In genomic region chr3:47847256-47847655, GRCh38 we compare ENCODE assay signal across 17 cellular contexts. TPM values are rescaled to one million over a fixed set of nuclear protein-coding genes. Genes with fewer than 3 reads are reported as not detected.
A peak's percentile ranks its signal among the peaks of the same experiment; 100 is the strongest.
DNase-seq lines count a peak whose midpoint lies in the region; ATAC-seq, FAIRE-seq and TF ChIP-seq lines count a peak whose summit lies in the region.
"Had no signal": no experiment of that assay in that cellular context is flagged by ENCODE, and none has a peak within 500 bp of the region (broad histone marks: within the 10 kb centered on the region; RNA-seq: fewer than 3 reads in every experiment).

No MANE protein-coding gene starts in this region.

- POLR2A ChIA-PET in HepG2 (lab: Yijun Ruan, JAX) = no interaction called here
- POLR2A ChIA-PET in PC-3 (lab: Charles Lee; ENCODE audit: unreplicated experiment) = no interaction called here

- H3K4me1 ChIP-seq in HepG2 (ENCODE audit: insufficient read depth, low read length) (no peaks in the 10 kb centered on the region), right lobe of liver (no peaks in the 10 kb centered on the region), PC-3 (ENCODE audit: insufficient read depth, low read length) (no peaks in the 10 kb centered on the region), upper lobe of right lung (no peaks in the 10 kb centered on the region)
- H3K4me1 ChIP-seq: A549 had no signal

- H3K27me3 ChIP-seq in HepG2 (ENCODE audit: control insufficient read depth in 1 of 2, insufficient read depth in 2 of 2, low read length in 2 of 2) = no peaks in the 10 kb centered on the region
- no peaks in the 10 kb centered on the region for H3K27me3 ChIP-seq in right lobe of liver
- no peaks in the 10 kb centered on the region for H3K27me3 ChIP-seq in PC-3 (ENCODE audit: low read length)
- no peaks in the 10 kb centered on the region for H3K27me3 ChIP-seq in upper lobe of right lung

- ATAC-seq in HepG2 (no peak), right lobe of liver (no peak), PC-3 (no peak), esophagus mucosa (peak; percentile 2), upper lobe of right lung (no peak)
- ATAC-seq: A549 had no signal

- H2AFZ ChIP-seq in HepG2 (ENCODE audit: low read length) (no peak overlapping the region), PC-3 (ENCODE audit: low read length) (no peak overlapping the region)
- H2AFZ ChIP-seq: GM23248 had no signal

- TF ChIP-seq EP300 in HepG2 (IDR thresholded peaks at IDR 0.05; ENCODE audit: low read depth in 2 of 2, low read length in 2 of 2) (no peak), HepG2 (CRISPR knock-in tag; IDR thresholded peaks at IDR 0.05; ENCODE audit: borderline replicate concordance) (no peak)

- CTCF ChIA-PET in HepG2 (lab: Yijun Ruan, JAX; ENCODE audit: low intra/inter-chr PET ratio, low total read pairs) (no interaction called here), PC-3 (lab: Charles Lee) (no interaction called here)

- H3K9me3 ChIP-seq in HepG2 (ENCODE audit: low read length) (no peaks in the 10 kb centered on the region), right lobe of liver (no peaks in the 10 kb centered on the region), PC-3 (ENCODE audit: low read length) (no peaks in the 10 kb centered on the region), upper lobe of right lung (no peaks in the 10 kb centered on the region)
- H3K9me3 ChIP-seq: A549 had no signal

- H3K9me2 ChIP-seq in PC-3 (replicated peaks; ENCODE audit: low read length) = no peaks in the 10 kb centered on the region

- TF ChIP-seq CTCF in HepG2 (CRISPR knock-in tag; IDR thresholded peaks at IDR 0.05) (no peak), right lobe of liver (IDR thresholded peaks at IDR 0.05) (no peak), PC-3 (conservative IDR thresholded peaks at IDR 0.05; ENCODE audit: low read depth, low read length) (peak; percentile 15; the same call in 1 of the 2 replicates), upper lobe of right lung (IDR thresholded peaks at IDR 0.05) (no peak)

- DNase-seq in HepG2 (ENCODE audit: low spot score) (no peak), right lobe of liver (no peak), PC-3 (no peak), urothelium cell line (ENCODE audit: low spot score) (no peak), kidney glomerular epithelial cell (lab: John Stamatoyannopoulos, UW) (no peak), upper lobe of right lung (no peak)
- no peak for DNase-seq in NK-92 treated with Interleukin-12 subunit alpha and Interleukin-12 subunit beta, amount 100 ng/mL, for 24 hours (lab: John Stamatoyannopoulos, UW)
- DNase-seq: Calu3, DMS79, GM23248, NCI-H1436, NCI-H2029 treated with DMSO at 0.1 percent for 48 hours, NCI-H510A had no signal

- WGBS in HepG2 (ENCODE audit: low lambda C conversion rate) = no CpG with 5 or more reads among the region's 11 CpGs
- no CpG with 5 or more reads among the region's 11 CpGs for WGBS in right lobe of liver (ENCODE audit: insufficient coverage, low coverage, low lambda C conversion rate, missing lambda C conversion rate)

- H3K27ac ChIP-seq in HepG2 (ENCODE audit: extremely low read length, insufficient read depth, low read length) (no peak overlapping the region), right lobe of liver (no peak overlapping the region), PC-3 (ENCODE audit: low read length) (no peak overlapping the region), upper lobe of right lung (no peak overlapping the region)
- H3K27ac ChIP-seq: A549, GM23248 had no signal

- BruUV-seq in HepG2 (replicated peaks; lab: Mats Ljungman, UMichigan) = no TSS peak
- BruUV-seq in PC-3 (replicated peaks; lab: Mats Ljungman, UMichigan) = no TSS peak

- H4K20me1 ChIP-seq in HepG2 (ENCODE audit: insufficient read depth, low read length) = no peaks in the 10 kb centered on the region
- H4K20me1 ChIP-seq in PC-3 (ENCODE audit: low read length) = no peaks in the 10 kb centered on the region

- no peak overlapping the region for H3K9ac ChIP-seq in HepG2 (ENCODE audit: insufficient read depth, low read depth, low read length)
- H3K9ac ChIP-seq in PC-3 (ENCODE audit: low read length) = no peak overlapping the region
- H3K9ac ChIP-seq: GM23248 had no signal

- no peaks in the 10 kb centered on the region for H3K79me2 ChIP-seq in HepG2 (ENCODE audit: insufficient read depth, low read length)
- H3K79me2 ChIP-seq in PC-3 (ENCODE audit: low read length) = no peaks in the 10 kb centered on the region

- TF ChIP-seq POLR2A in HepG2 (IDR thresholded peaks at IDR 0.05; ENCODE audit: insufficient read depth in 1 of 2, low read depth in 2 of 2, low read length in 2 of 2) (no peak; a peak in 1 of 4 replicates), right lobe of liver (IDR thresholded peaks at IDR 0.05) (no peak)

- H3K36me3 ChIP-seq in HepG2 (replicated peaks in 1 of 2; ENCODE audit: control insufficient read depth in 1 of 2, insufficient read depth in 2 of 2, low read length in 2 of 2) (peaks cover 52 to 94% of the 10 kb centered on the region in 2 experiments), right lobe of liver (peaks cover 0 to 77% (median 38%) of the 10 kb centered on the region in 4 donors), PC-3 (ENCODE audit: low read depth, low read length) (peaks cover 56% of the 10 kb centered on the region), upper lobe of right lung (peaks cover 94% of the 10 kb centered on the region)

- peaks cover 4% of the 10 kb centered on the region for H3F3A ChIP-seq in PC-3 (ENCODE audit: low read length, unreplicated experiment)

- intact Hi-C loops in HepG2 (cut with micrococcal nuclease; ENCODE audit: unreplicated experiment) (no loop called here), right lobe of liver (cut with DNase I) (loop anchor here (10.0 kb wide), 2 partner anchors 148 to 308 kb away; no protein-coding TSS in a partner anchor), PC-3 (cut with micrococcal nuclease) (no loop called here), upper lobe of right lung (cut with DNase I) (loop anchor here (10.0 kb wide), 1 partner anchor 308 kb away; no protein-coding TSS in a partner anchor)

- H3K4me2 ChIP-seq in HepG2 (ENCODE audit: low read depth, low read length) (no peak overlapping the region), PC-3 (ENCODE audit: low read length) (no peak overlapping the region)
- H3K4me2 ChIP-seq: A549 had no signal

- TF ChIP-seq RAD21 in HepG2 (CRISPR knock-in tag; IDR thresholded peaks at IDR 0.05) = no peak

- no peak for FAIRE-seq in HepG2 (lab: Jason Lieb, UNC)
- FAIRE-seq in urothelium cell line (lab: Jason Lieb, UNC) = no peak
- FAIRE-seq: A549, G401.6, GM12892 had no signal

- H3K4me3 ChIP-seq in HepG2 (replicated peaks in 1 of 3; ENCODE audit: insufficient read depth in 1 of 3, low read depth in 2 of 3, low read length in 3 of 3) (no peak overlapping the region), right lobe of liver (no peak overlapping the region), PC-3 (ENCODE audit: low read length) (no peak overlapping the region), upper lobe of right lung (no peak overlapping the region)
- H3K4me3 ChIP-seq: A549, GM23248 had no signal

- in situ Hi-C loops in HepG2 (cut with HindIII; ENCODE audit: extremely low pct_ligation_motif_present, low pct_unique_long_range_greater_than_20kb) = loop anchor here (10.0 kb wide), 1 partner anchor 308 kb away; no protein-coding TSS in a partner anchor

TF ChIP-seq in HepG2, 621 proteins besides CTCF, POLR2A, EP300 and RAD21:
- no peak for TF ChIP-seq ZNF780A (CRISPR knock-in tag; IDR thresholded peaks at IDR 0.05)
- TF ChIP-seq ZC3H13 (CRISPR knock-in tag; IDR thresholded peaks at IDR 0.05) = peak; percentile 67; the same call in 1 of the 2 replicates
- TF ChIP-seq ZNF430 (CRISPR knock-in tag; IDR thresholded peaks at IDR 0.05) = 0 out of 2 replicates have a peak, but pooled peaks have one; percentile 21

RNA-seq across cellular contexts. Expression of gene DHX30, which starts 44.3 kb away (rescaled TPM):
- 45.6 and 59.4 TPM in 2 replicates for total RNA-seq in HepG2 (2016; rRNA removed; fragmentation: Illumina TruSeq; extraction: Trizol)
- 13.6 and 17.0 TPM in 2 replicates for total RNA-seq in HepG2 (2016; cell fraction: cytosol; rRNA removed; fragmentation: Illumina TruSeq; extraction: Trizol; ENCODE audit: low read depth)
- 38.6 and 62.5 TPM in 2 replicates for total RNA-seq in HepG2 (2016; cell fraction: insoluble cytoplasmic fraction; rRNA removed; fragmentation: Illumina TruSeq; extraction: Trizol)
- 22.4 and 24.3 TPM in 2 replicates for total RNA-seq in HepG2 (2016; cell fraction: membrane; rRNA removed; fragmentation: Illumina TruSeq; extraction: Trizol)
- total RNA-seq in HepG2 (2016; cell fraction: nucleus; rRNA removed; fragmentation: Illumina TruSeq; extraction: Trizol) = 62.9 and 74.7 TPM in 2 replicates
- polyA plus RNA-seq in HepG2 (2011; rRNA removed) = 30.6 and 40.7 TPM in 2 replicates
- 28.3 and 39.0 TPM in 2 replicates for polyA plus RNA-seq in HepG2 (2011; cell fraction: cytosol; rRNA removed)
- polyA plus RNA-seq in HepG2 (2011; cell fraction: nucleus; rRNA removed) = 163 and 197 TPM in 2 replicates
- polyA plus RNA-seq in HepG2 (2012) = 24.2 and 29.1 TPM in 2 replicates
- polyA plus RNA-seq in HepG2 (2016; cell fraction: cytosol; fragmentation: Illumina TruSeq; extraction: Trizol; ENCODE audit: low read depth) = 11.0 and 12.5 TPM in 2 replicates
- 25.7 and 33.1 TPM in 2 replicates for polyA plus RNA-seq in HepG2 (2016; cell fraction: insoluble cytoplasmic fraction; fragmentation: Illumina TruSeq; extraction: Trizol; ENCODE audit: low read depth)
- polyA plus RNA-seq in HepG2 (2016; cell fraction: membrane; fragmentation: Illumina TruSeq; extraction: Trizol; ENCODE audit: low read depth) = 9.0 and 9.5 TPM in 2 replicates
- 92.0 and 98.7 TPM in 2 replicates for polyA plus RNA-seq in HepG2 (2016; cell fraction: nucleus; fragmentation: Illumina TruSeq; extraction: Trizol; ENCODE audit: insufficient read depth, low read depth)
- polyA minus RNA-seq in HepG2 (2011; rRNA and poly(A)+ RNA removed; ENCODE audit: low replicate concordance) = 105 and 153 TPM in 2 replicates
- polyA minus RNA-seq in HepG2 (2011; cell fraction: cytosol; rRNA and poly(A)+ RNA removed) = 32.0 and 32.5 TPM in 2 replicates
- polyA minus RNA-seq in HepG2 (2011; cell fraction: nucleus; rRNA and poly(A)+ RNA removed) = 66.0 and 72.5 TPM in 2 replicates
- total RNA-seq in right lobe of liver = 10 to 100 TPM; 20.1 to 40.9 (median 28.7) TPM
- total RNA-seq in PC-3 (2014; rRNA removed) = 152 and 153 TPM in 2 replicates
- total RNA-seq in esophagus mucosa = 31.4 TPM
- total RNA-seq in upper lobe of right lung = 62.0 TPM

Comparison
In these comparisons a context has a peak if more than half of its experiments do, and no peak if none do; other contexts are left out.
1. intact Hi-C loops: an anchor here in right lobe of liver (10.0 kb wide) and upper lobe of right lung (10.0 kb wide); none called in HepG2 and PC-3.